ENCODE assay signal across 8 cellular contexts in genomic region chr12:110826592-110827200, GRCh38.
DNase-seq lines count a peak whose midpoint lies in the region; ATAC-seq and TF ChIP-seq lines count a peak whose summit lies in the region.

No MANE protein-coding gene starts in this region.

- H3K9me3 ChIP-seq in subcutaneous abdominal adipose tissue (ENCODE audit: control insufficient read depth in 5 of 5, low read length in 5 of 5): no peaks in the 10 kb centered on the region

- peak overlapping the region in 2 of 5 donors; percentile 22 to 73 for H3K9ac ChIP-seq in subcutaneous abdominal adipose tissue (ENCODE audit: low read length in 5 of 5)

- no peak overlapping the region for H3K4me3 ChIP-seq in LNCaP clone FGC (ENCODE audit: low read depth, low read length)
- H3K4me3 ChIP-seq in subcutaneous abdominal adipose tissue (ENCODE audit: low read depth in 1 of 5, low read length in 5 of 5): peak overlapping the region; percentile 43 to 92 (median 66)

- DNase-seq in Ammon's horn (ENCODE audit: low spot score): peak; percentile 92
- DNase-seq in LNCaP clone FGC (ENCODE audit: low read depth): peak; percentile 41
- peak; percentile 84 for DNase-seq in RKO (ENCODE audit: low spot score)
- DNase-seq in activated T-helper 1 cell treated with Interleukin-2 at 50 U/mL for 16 hours (ENCODE audit: low read depth): peak; percentile 62
- peak; percentile 81 for DNase-seq in fibroblast of the conjunctiva (ENCODE audit: low read depth)
- peak; percentile 28 for DNase-seq in non-pigmented ciliary epithelial cell (ENCODE audit: low read depth)

- ATAC-seq in GM19397 (IDR thresholded peaks at IDR 0.05; ENCODE audit: unreplicated experiment): peak; percentile 68

- H3K27me3 ChIP-seq in subcutaneous abdominal adipose tissue (ENCODE audit: control insufficient read depth in 5 of 5, insufficient read depth in 4 of 5, low read length in 5 of 5): peaks cover 0 to 3% (median 0%) of the 10 kb centered on the region in 5 donors

- H3K27ac ChIP-seq in subcutaneous abdominal adipose tissue (ENCODE audit: low read depth, low read length): no peak overlapping the region

- TF ChIP-seq CTCF in LNCaP clone FGC (IDR thresholded peaks at IDR 0.05; ENCODE audit: control insufficient read depth, extremely low read depth, insufficient read depth): peak; percentile 89

- peaks cover 0 to 7% (median 5%) of the 10 kb centered on the region in 5 donors for H3K4me1 ChIP-seq in subcutaneous abdominal adipose tissue (ENCODE audit: control insufficient read depth in 5 of 5, insufficient read depth in 5 of 5, low read length in 5 of 5)

- H3K36me3 ChIP-seq in subcutaneous abdominal adipose tissue (ENCODE audit: control insufficient read depth in 5 of 5, insufficient read depth in 5 of 5, low read length in 5 of 5): no peaks in the 10 kb centered on the region

Comparison
In these comparisons a context has a peak if more than half of its experiments do, and no peak if none do; other contexts are left out.
1. DNase-seq: peak in every context shown above with its lines; median percentile 92 in Ammon's horn; 84 in RKO; 81 in fibroblast of the conjunctiva; 62 in activated T-helper 1 cell treated with Interleukin-2 at 50 U/mL for 16 hours; 41 in LNCaP clone FGC; 28 in non-pigmented ciliary epithelial cell.